Comparison of ENCODE assay signal across 23 cellular contexts in the genomic region with DNA sequence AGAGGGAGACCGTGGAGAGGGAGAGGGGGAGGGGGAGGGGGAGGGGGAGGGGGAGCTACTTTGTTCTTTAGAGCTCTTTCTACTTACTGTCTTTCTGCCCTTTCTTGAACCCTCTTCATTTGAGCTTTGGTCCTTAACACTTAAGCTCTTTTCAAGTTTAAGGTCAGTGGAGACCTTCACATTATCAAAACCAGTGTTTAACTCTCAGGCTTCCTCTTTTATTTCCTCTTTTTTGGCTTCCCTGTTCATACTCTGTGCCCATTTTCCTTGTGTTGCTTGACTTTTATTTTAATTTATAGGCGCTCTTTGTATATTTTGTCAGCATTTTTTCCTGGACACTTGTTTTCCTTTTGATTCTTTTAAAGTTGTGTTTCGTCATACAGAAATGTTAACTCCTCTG. TPM values are rescaled to one million over a fixed set of nuclear protein-coding genes. Genes with fewer than 3 reads are reported as not detected.
A peak's percentile ranks its signal among the peaks of the same experiment; 100 is the strongest.
DNase-seq lines count a peak whose midpoint lies in the region; ATAC-seq and TF ChIP-seq lines count a peak whose summit lies in the region.
"Had no signal": no experiment of that assay in that cellular context is flagged by ENCODE, and none has a peak within 500 bp of the region (broad histone marks: within the 10 kb centered on the region; RNA-seq: fewer than 3 reads in every experiment).

No MANE protein-coding gene starts in this region.

- H3K4me3 Mint-ChIP-seq in T-helper 17 cell (no peak overlapping the region), nephron (no peak overlapping the region), nephron progenitor cell (no peak overlapping the region)
- H3K4me3 Mint-ChIP-seq: activated naive CD4-positive, alpha-beta T cell treated with anti-CD3 and anti-CD28 coated beads for 36 hours; activated T-cell treated with anti-CD3 and anti-CD28 coated beads, Interleukin-2, amount 50 U/mL, for 24 hours; endodermal cell had no signal

- H3K4me1 Mint-ChIP-seq in T-helper 17 cell (peaks cover 29% of the 10 kb centered on the region), nephron (peaks cover 29% of the 10 kb centered on the region), nephron progenitor cell (peaks cover 26% of the 10 kb centered on the region)

- peak overlapping the region; percentile 59 for H3K27ac Mint-ChIP-seq in T-helper 17 cell
- peak overlapping the region in 2 of 3 experiments; percentile 13 to 17 for H3K27ac Mint-ChIP-seq in nephron
- H3K27ac Mint-ChIP-seq in nephron progenitor cell: no peak overlapping the region
- H3K27ac Mint-ChIP-seq: activated naive CD4-positive, alpha-beta T cell treated with anti-CD3 and anti-CD28 coated beads for 36 hours; activated T-cell treated with anti-CD3 and anti-CD28 coated beads, Interleukin-2, amount 50 U/mL, for 24 hours; endodermal cell had no signal

- H3K9me3 Mint-ChIP-seq in nephron: no peaks in the 10 kb centered on the region
- H3K9me3 Mint-ChIP-seq in nephron progenitor cell: no peaks in the 10 kb centered on the region
- H3K9me3 Mint-ChIP-seq: activated naive CD4-positive, alpha-beta T cell treated with anti-CD3 and anti-CD28 coated beads for 36 hours; activated T-cell treated with anti-CD3 and anti-CD28 coated beads, Interleukin-2, amount 50 U/mL, for 24 hours; endodermal cell had no signal

- DNase-seq in GF-D8 (lab: John Stamatoyannopoulos, UW): peak; percentile 16
- DNase-seq in MV-4-11 (lab: John Stamatoyannopoulos, UW): peak; percentile 66
- DNase-seq in T-helper 17 cell: no peak
- no peak for DNase-seq in nephron progenitor cell
- no peak for DNase-seq in NCI-H2196 (lab: John Stamatoyannopoulos, UW; ENCODE audit: unreplicated experiment)
- DNase-seq: activated naive CD4-positive, alpha-beta T cell treated with anti-CD3 and anti-CD28 coated beads for 36 hours; activated T-cell treated with anti-CD3 and anti-CD28 coated beads, Interleukin-2, amount 50 U/mL, for 24 hours; amniotic stem cell; DMS79; endodermal cell; kidney glomerular epithelial cell; NCI-H146; NCI-H526 treated with DMSO at 0.1 percent for 48 hours; occipital lobe; SJCRH30; small intestine; stimulated activated naive CD4-positive, alpha-beta T cell had no signal

- no peak for ATAC-seq in T-helper 17 cell
- ATAC-seq in HG02798 (IDR thresholded peaks at IDR 0.05; ENCODE audit: poor library complexity, unreplicated experiment): no peak
- no peak for ATAC-seq in HG02885 (IDR thresholded peaks at IDR 0.05; ENCODE audit: poor library complexity, unreplicated experiment)
- ATAC-seq: activated CD4-positive, CD25-positive, alpha-beta regulatory T cell treated with anti-CD3 and anti-CD28 coated beads, Interleukin-2, amount 50 U/mL, for 24 hours had no signal

- no peaks in the 10 kb centered on the region for H3K9me3 ChIP-seq in T-helper 17 cell (ENCODE audit: control insufficient read depth, low read length, poor library complexity, severe bottlenecking)
- H3K9me3 ChIP-seq: breast epithelium, SJCRH30, thoracic aorta had no signal

- TF ChIP-seq CTCF in nephron (IDR thresholded peaks at IDR 0.05; ENCODE audit: unreplicated experiment in 3 of 3) (no peak), nephron progenitor cell (IDR thresholded peaks at IDR 0.05) (no peak)

- no peaks in the 10 kb centered on the region for H3K27me3 Mint-ChIP-seq in T-helper 17 cell
- H3K27me3 Mint-ChIP-seq in nephron (ENCODE audit: low read depth): no peaks in the 10 kb centered on the region
- H3K27me3 Mint-ChIP-seq in nephron progenitor cell (ENCODE audit: low read depth, poor library complexity): no peaks in the 10 kb centered on the region
- H3K27me3 Mint-ChIP-seq: activated T-cell treated with anti-CD3 and anti-CD28 coated beads, Interleukin-2, amount 50 U/mL, for 24 hours had no signal

- peaks cover 2% of the 10 kb centered on the region for H3K36me3 Mint-ChIP-seq in T-helper 17 cell (ENCODE audit: low read depth)
- peaks cover 12% of the 10 kb centered on the region for H3K36me3 Mint-ChIP-seq in nephron (ENCODE audit: low read depth)
- H3K36me3 Mint-ChIP-seq in nephron progenitor cell (ENCODE audit: low read depth): peaks cover 50% of the 10 kb centered on the region

RNA-seq across cellular contexts. Expression of a gene that starts 37.1 kb away (rescaled TPM):
- total RNA-seq in T-helper 17 cell: 10 to 100 TPM; 56.2 to 65.7 TPM

Comparison
In these comparisons a context has a peak if more than half of its experiments do, and no peak if none do; other contexts are left out.
1. DNase-seq: peak in GF-D8 (single experiment) and MV-4-11 (single experiment); none in T-helper 17 cell (0 of 3), nephron progenitor cell (single experiment) and NCI-H2196 (single experiment).